Comparison of ENCODE assay signal across 9 cellular contexts in the genomic region with DNA sequence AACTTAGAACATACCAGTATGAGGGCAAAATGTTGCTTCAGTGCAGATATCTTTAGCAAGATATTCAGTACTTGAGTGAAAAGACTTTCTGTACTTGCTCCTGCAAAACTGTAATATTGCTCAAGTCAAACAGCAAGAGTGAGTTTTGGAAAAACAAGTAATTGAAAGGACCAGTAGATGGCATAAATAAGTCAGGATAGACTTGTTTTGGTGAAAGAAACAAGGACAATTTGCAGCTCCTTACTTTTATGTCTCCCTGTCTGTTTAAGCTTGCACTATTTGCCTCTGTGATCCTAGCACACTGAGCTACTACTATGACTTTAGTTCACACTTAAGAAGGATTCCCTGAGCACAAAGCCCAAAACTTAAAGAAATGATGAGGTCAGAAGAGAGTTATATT. TPM values are rescaled to one million over a fixed set of nuclear protein-coding genes. Genes with fewer than 3 reads are reported as not detected.
DNase-seq lines count a peak whose midpoint lies in the region; ATAC-seq lines count a peak whose summit lies in the region.
"Had no signal": no experiment of that assay in that cellular context is flagged by ENCODE, and none has a peak within 500 bp of the region (broad histone marks: within the 10 kb centered on the region; RNA-seq: fewer than 3 reads in every experiment).

No MANE protein-coding gene starts in this region.

- H3K27ac Mint-ChIP-seq in naive thymus-derived CD4-positive, alpha-beta T cell = no peak overlapping the region

- ATAC-seq in naive thymus-derived CD4-positive, alpha-beta T cell = no peak
- ATAC-seq in HG02970 (IDR thresholded peaks at IDR 0.05; ENCODE audit: low FRiP score, unreplicated experiment) = no peak

- no peaks in the 10 kb centered on the region for H3K27me3 ChIP-seq in naive thymus-derived CD4-positive, alpha-beta T cell (ENCODE audit: control insufficient read depth in 2 of 2, insufficient read depth in 2 of 2, low read length in 2 of 2)

- H3K36me3 Mint-ChIP-seq in naive thymus-derived CD4-positive, alpha-beta T cell = no peaks in the 10 kb centered on the region

- no peaks in the 10 kb centered on the region for H3K36me3 ChIP-seq in naive thymus-derived CD4-positive, alpha-beta T cell (ENCODE audit: control insufficient read depth in 2 of 3, insufficient read depth in 3 of 3, low read length in 3 of 3)

- no peak overlapping the region for H3K27ac ChIP-seq in naive thymus-derived CD4-positive, alpha-beta T cell (ENCODE audit: low read depth, low read length)

- peaks cover 5 to 32% (median 16%) of the 10 kb centered on the region in 5 donors for H3K27me3 Mint-ChIP-seq in naive thymus-derived CD4-positive, alpha-beta T cell

- no peak overlapping the region for H3K4me3 ChIP-seq in naive thymus-derived CD4-positive, alpha-beta T cell (ENCODE audit: low read length)

- CTCF ChIA-PET in naive thymus-derived CD4-positive, alpha-beta T cell (lab: Charles Lee) = no interaction called here

- DNase-seq in AG20443 (ENCODE audit: low spot score) (peak; percentile 62), HT1080 (ENCODE audit: low read depth) (peak; percentile 62), astrocyte of the hippocampus (ENCODE audit: low read depth, low spot score) (peak; percentile 45), kidney tubule cell (ENCODE audit: low spot score) (peak; percentile 42), anterior cingulate cortex (lab: John Stamatoyannopoulos, UW) (no peak), T1000 (lab: John Stamatoyannopoulos, UW) (no peak)
- no peak for DNase-seq in naive thymus-derived CD4-positive, alpha-beta T cell
- DNase-seq: GDM1 had no signal

- no peaks in the 10 kb centered on the region for H3K4me1 ChIP-seq in naive thymus-derived CD4-positive, alpha-beta T cell (ENCODE audit: control insufficient read depth in 2 of 2, insufficient read depth in 2 of 2, low read length in 2 of 2)

- POLR2A ChIA-PET in naive thymus-derived CD4-positive, alpha-beta T cell (lab: Charles Lee) = no interaction called here

- no peaks in the 10 kb centered on the region for H3K9me3 ChIP-seq in naive thymus-derived CD4-positive, alpha-beta T cell (ENCODE audit: control insufficient read depth in 2 of 3, low read length in 3 of 3)

- intact Hi-C loops in naive thymus-derived CD4-positive, alpha-beta T cell (cut with micrococcal nuclease) = no loop called here

- H3K9me3 Mint-ChIP-seq in naive thymus-derived CD4-positive, alpha-beta T cell = no peaks in the 10 kb centered on the region

- H3K4me1 Mint-ChIP-seq in naive thymus-derived CD4-positive, alpha-beta T cell = no peaks in the 10 kb centered on the region

- H3K4me3 Mint-ChIP-seq in naive thymus-derived CD4-positive, alpha-beta T cell = no peak overlapping the region

RNA-seq across cellular contexts. Expression of a gene that starts 39.1 kb away (rescaled TPM):
- total RNA-seq in HT1080 (2014; rRNA removed; shearing (Covaris generic)) = 3.9 and 6.5 TPM in 2 replicates
- 3.0 and 3.3 TPM in 2 replicates for polyA plus RNA-seq in HT1080 (2015; cell fraction: cytosol; rRNA removed)
- 6.7 and 7.1 TPM in 2 replicates for polyA plus RNA-seq in HT1080 (2015; cell fraction: nucleus; rRNA removed)
- total RNA-seq in naive thymus-derived CD4-positive, alpha-beta T cell = 100 to 1,000 TPM in 1 of 5 experiments, 10 to 100 TPM in 4; 24.3 to 142 (median 33.1) TPM
- 10 to 100 TPM in 1 of 2 donors, 1 to 10 TPM in 1; 9.8 to 15.2 TPM for polyA plus RNA-seq in naive thymus-derived CD4-positive, alpha-beta T cell

Comparison
In these comparisons a context has a peak if more than half of its experiments do, and no peak if none do; other contexts are left out.
1. DNase-seq: peak in AG20443 (single experiment), HT1080 (single experiment), astrocyte of the hippocampus (single experiment) and kidney tubule cell (single experiment); none in anterior cingulate cortex (0 of 58), T1000 (single experiment) and naive thymus-derived CD4-positive, alpha-beta T cell (0 of 9).